In the genomic region with DNA sequence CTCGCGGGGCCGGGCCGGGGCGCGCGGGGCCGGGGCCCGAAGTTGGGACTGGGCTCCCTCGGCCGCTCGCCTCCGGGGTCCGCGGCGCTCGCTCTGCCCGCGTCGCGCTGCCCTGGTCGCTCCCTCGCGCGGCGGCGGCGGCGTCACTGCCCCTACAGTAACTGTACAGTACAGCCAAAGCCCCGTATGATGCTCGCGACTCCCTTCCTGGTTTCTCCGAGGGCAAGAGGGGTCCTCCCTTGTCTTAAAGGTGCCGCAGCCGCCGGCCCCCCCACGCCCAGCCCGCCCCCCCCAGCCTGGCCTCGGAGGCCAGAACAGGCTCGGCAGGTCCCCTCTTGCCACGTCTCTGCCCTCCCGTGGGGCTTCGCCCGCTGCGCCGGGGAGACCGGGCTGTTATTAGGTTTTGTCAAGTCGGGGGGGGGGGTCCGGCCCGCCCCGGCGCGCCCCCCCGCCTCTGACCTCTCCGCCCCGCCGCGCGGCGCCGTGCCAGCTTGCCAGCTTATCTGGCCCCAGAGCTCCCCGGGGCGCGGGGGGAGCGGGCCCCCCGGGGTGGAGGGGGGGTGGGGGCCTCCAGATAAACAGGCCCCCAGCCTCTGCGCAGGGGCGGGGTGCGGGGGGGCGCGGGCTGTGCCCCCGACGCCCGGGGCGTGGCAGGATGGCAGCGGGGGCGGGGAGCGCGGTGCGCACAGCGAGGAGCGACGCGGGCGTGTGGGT, we compare ENCODE assay signal across 8 cellular contexts. TPM values are rescaled to one million over a fixed set of nuclear protein-coding genes. Genes with fewer than 3 reads are reported as not detected.
A peak's percentile ranks its signal among the peaks of the same experiment; 100 is the strongest.
DNase-seq lines count a peak whose midpoint lies in the region; ATAC-seq and TF ChIP-seq lines count a peak whose summit lies in the region.

Gene ZBTB7A, minus strand, starts transcription at position 218 of the 714 bp plus-strand sequence. CDS start 11,667 bp downstream, outside the sequence.

- POLR2A ChIA-PET in activated CD4-positive, alpha-beta T cell treated with anti-CD3 and anti-CD28 coated beads for 36 hours (lab: Charles Lee): interaction anchor here (0.6 kb wide), 1 partner anchor 8 kb away, joined by 4 read pairs; no protein-coding TSS in a partner anchor

- no peaks in the 10 kb centered on the region for H3K9me3 Mint-ChIP-seq in activated CD4-positive, alpha-beta T cell treated with anti-CD3 and anti-CD28 coated beads for 36 hours (ENCODE audit: low read depth)

- peaks cover 5% of the 10 kb centered on the region for H3K36me3 Mint-ChIP-seq in activated CD4-positive, alpha-beta T cell treated with anti-CD3 and anti-CD28 coated beads for 36 hours (ENCODE audit: low read depth)

- intact Hi-C loops in activated CD4-positive, alpha-beta T cell treated with anti-CD3 and anti-CD28 coated beads for 36 hours (cut with DNase I, micrococcal nuclease): loop anchor here (1.0 to 5.0 kb wide), 24 partner anchors 22 to 1835 kb away; partner anchors contain the start of genes EEF2 (in 2 of the 2), MAP2K2 (in 2 of the 2), ANKRD24 (in 1 of the 2) and CACTIN (in 1 of the 2)

- H3K4me1 Mint-ChIP-seq in activated CD4-positive, alpha-beta T cell treated with anti-CD3 and anti-CD28 coated beads for 36 hours: peaks cover 33% of the 10 kb centered on the region

- H3K27me3 Mint-ChIP-seq in activated CD4-positive, alpha-beta T cell treated with anti-CD3 and anti-CD28 coated beads for 36 hours: no peaks in the 10 kb centered on the region

- peak within 1 kb of the TSS; percentile 63 for H3K27ac Mint-ChIP-seq in activated CD4-positive, alpha-beta T cell treated with anti-CD3 and anti-CD28 coated beads for 36 hours

- no peaks in the 10 kb centered on the region for H3K36me3 ChIP-seq in kidney epithelial cell (ENCODE audit: control insufficient read depth, insufficient read depth, low read length)

- CTCF ChIA-PET in activated CD4-positive, alpha-beta T cell treated with anti-CD3 and anti-CD28 coated beads for 36 hours (lab: Charles Lee): no interaction called here

- H3K4me3 Mint-ChIP-seq in activated CD4-positive, alpha-beta T cell treated with anti-CD3 and anti-CD28 coated beads for 36 hours: peak within 1 kb of the TSS; percentile 71

- H3K4me3 ChIP-seq in kidney epithelial cell (ENCODE audit: low read depth, low read length): peak within 1 kb of the TSS; percentile 91

- peak; percentile 64 for DNase-seq in NK-92 treated with Interleukin-12 subunit alpha and Interleukin-12 subunit beta, amount 100 ng/mL, for 24 hours (lab: John Stamatoyannopoulos, UW)
- DNase-seq in NK-92 (lab: John Stamatoyannopoulos, UW; ENCODE audit: unreplicated experiment) (no peak), NCI-H460 (ENCODE audit: extremely low read depth, low read depth) (no peak), cerebellum (ENCODE audit: low spot score) (peak; percentile 72), kidney epithelial cell (ENCODE audit: low read depth) (no peak)
- DNase-seq in activated CD4-positive, alpha-beta T cell treated with anti-CD3 and anti-CD28 coated beads for 36 hours: peak; percentile 85
- peak; percentile 73 for DNase-seq in stimulated activated CD4-positive, alpha-beta T cell treated with anti-CD3 and anti-CD28 coated beads, Interleukin-15, amount 100 ng/mL, for 24 hours

- peak; percentile 27 for ATAC-seq in activated CD4-positive, alpha-beta T cell treated with anti-CD3 and anti-CD28 coated beads for 36 hours
- no peak for ATAC-seq in HG03460 (IDR thresholded peaks at IDR 0.05; ENCODE audit: unreplicated experiment)

- no peak for TF ChIP-seq CTCF in kidney epithelial cell (IDR thresholded peaks at IDR 0.05; ENCODE audit: insufficient read depth, low read length, poor library complexity, severe bottlenecking)

- H3K27me3 ChIP-seq in kidney epithelial cell (ENCODE audit: control insufficient read depth, insufficient read depth, low read length): no peaks in the 10 kb centered on the region

RNA-seq across cellular contexts. Expression of gene ZBTB7A, which starts in this region (rescaled TPM):
- 12.2 and 14.1 TPM in 2 replicates for total RNA-seq in NCI-H460 (2014; rRNA removed; shearing (Covaris generic))
- 16.2 and 25.2 TPM in 2 replicates for polyA plus RNA-seq in NCI-H460 (2014; cell fraction: nucleus; rRNA removed)
- total RNA-seq in activated CD4-positive, alpha-beta T cell treated with anti-CD3 and anti-CD28 coated beads for 36 hours: 10 to 100 TPM; 24.0 to 26.4 TPM
- 3.5 TPM for total RNA-seq in cerebellum
- total RNA-seq in kidney epithelial cell: 39.9 and 43.3 TPM in 2 replicates

Comparison
In these comparisons a context has a peak if more than half of its experiments do, and no peak if none do; other contexts are left out.
1. DNase-seq: peak in NK-92 treated with Interleukin-12 subunit alpha and Interleukin-12 subunit beta, amount 100 ng/mL, for 24 hours (single experiment), activated CD4-positive, alpha-beta T cell treated with anti-CD3 and anti-CD28 coated beads for 36 hours (single experiment), cerebellum (single experiment) and stimulated activated CD4-positive, alpha-beta T cell treated with anti-CD3 and anti-CD28 coated beads, Interleukin-15, amount 100 ng/mL, for 24 hours (single experiment); none in NK-92 (single experiment), NCI-H460 (single experiment) and kidney epithelial cell (single experiment).